11 cellular contexts compared by ENCODE assay signal in the genomic region with DNA sequence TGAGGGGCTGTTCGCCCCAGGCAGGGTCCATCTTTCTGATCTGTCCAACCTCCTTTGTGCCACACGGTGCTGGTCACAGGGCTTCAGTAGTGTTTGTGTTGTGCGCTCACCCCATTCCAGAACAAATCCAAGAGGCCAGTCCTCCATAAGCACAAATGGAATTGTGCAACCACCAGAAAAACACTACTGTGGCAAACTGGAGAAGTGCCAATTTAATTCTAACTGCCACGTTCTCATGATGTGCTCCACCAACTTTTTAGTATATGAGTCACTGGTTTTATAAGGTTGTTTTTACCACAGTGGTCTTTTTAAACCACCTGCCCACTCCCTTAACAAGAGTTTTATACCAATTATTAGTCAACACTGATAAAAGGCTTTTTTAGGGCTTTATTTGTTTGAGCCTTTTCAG.
DNase-seq lines count a peak whose midpoint lies in the region; ATAC-seq and TF ChIP-seq lines count a peak whose summit lies in the region.
"Had no signal": no experiment of that assay in that cellular context is flagged by ENCODE, and none has a peak within 500 bp of the region (broad histone marks: within the 10 kb centered on the region; RNA-seq: fewer than 3 reads in every experiment).

No MANE protein-coding gene starts in this region.

- DNase-seq in Daoy (ENCODE audit: low read depth) (peak; percentile 57), NCI-H1694 treated with DMSO at 0.1 percent for 48 hours (lab: John Stamatoyannopoulos, UW) (peak; percentile 71), cardiac fibroblast (ENCODE audit: low read depth in 2 of 2) (peak; percentile 83 to 87), neural progenitor cell (ENCODE audit: low spot score) (no peak), caudate nucleus (lab: John Stamatoyannopoulos, UW) (no peak)
- no peak for DNase-seq in activated CD4-positive, alpha-beta T cell treated with anti-CD3 and anti-CD28 coated beads, Interleukin-2, amount 10 ng/mL, durations not matched to agents 24 days and 14 days
- no peak for DNase-seq in activated CD8-positive, alpha-beta T cell treated with anti-CD3 and anti-CD28 coated beads, Interleukin-2, amount 10 ng/mL, durations not matched to agents 7 days and 5 days
- DNase-seq: islet precursor cell, WERI-Rb-1 had no signal

- H3K27ac ChIP-seq in neural progenitor cell = no peak overlapping the region
- no peak overlapping the region for H3K27ac ChIP-seq in caudate nucleus (ENCODE audit: low read depth, low read length)
- H3K27ac ChIP-seq: ascending aorta had no signal

- no peaks in the 10 kb centered on the region for H3K27me3 Mint-ChIP-seq in neural progenitor cell (ENCODE audit: insufficient read depth, low read depth)
- H3K27me3 Mint-ChIP-seq in activated CD4-positive, alpha-beta T cell treated with anti-CD3 and anti-CD28 coated beads, Interleukin-2, amount 10 ng/mL, durations not matched to agents 24 days and 14 days = no peaks in the 10 kb centered on the region
- H3K27me3 Mint-ChIP-seq in activated CD8-positive, alpha-beta T cell treated with anti-CD3 and anti-CD28 coated beads, Interleukin-2, amount 10 ng/mL, durations not matched to agents 7 days and 5 days (ENCODE audit: low read depth) = no peaks in the 10 kb centered on the region

- H3K79me2 ChIP-seq in neural progenitor cell (ENCODE audit: low read depth) = no peaks in the 10 kb centered on the region

- intact Hi-C loops in activated CD4-positive, alpha-beta T cell treated with anti-CD3 and anti-CD28 coated beads, Interleukin-2, amount 10 ng/mL, durations not matched to agents 24 days and 14 days (cut with micrococcal nuclease) = no loop called here

- H3K36me3 ChIP-seq in neural progenitor cell = no peaks in the 10 kb centered on the region
- H3K36me3 ChIP-seq: ascending aorta, WERI-Rb-1 had no signal

- H3K27ac Mint-ChIP-seq in neural progenitor cell = peak overlapping the region; percentile 58
- no peak overlapping the region for H3K27ac Mint-ChIP-seq in activated CD4-positive, alpha-beta T cell treated with anti-CD3 and anti-CD28 coated beads, Interleukin-2, amount 10 ng/mL, durations not matched to agents 24 days and 14 days
- H3K27ac Mint-ChIP-seq in activated CD8-positive, alpha-beta T cell treated with anti-CD3 and anti-CD28 coated beads, Interleukin-2, amount 10 ng/mL, durations not matched to agents 7 days and 5 days = no peak overlapping the region

- TF ChIP-seq CTCF in cardiac fibroblast (IDR thresholded peaks at IDR 0.05; ENCODE audit: low read depth, low read length) = no peak
- no peak for TF ChIP-seq CTCF in neural progenitor cell (IDR thresholded peaks at IDR 0.05)

- H3K27me3 ChIP-seq in neural progenitor cell = no peaks in the 10 kb centered on the region
- H3K27me3 ChIP-seq: ascending aorta had no signal

- H3K4me1 Mint-ChIP-seq in neural progenitor cell = peaks cover 33% of the 10 kb centered on the region
- H3K4me1 Mint-ChIP-seq in activated CD4-positive, alpha-beta T cell treated with anti-CD3 and anti-CD28 coated beads, Interleukin-2, amount 10 ng/mL, durations not matched to agents 24 days and 14 days = no peaks in the 10 kb centered on the region
- H3K4me1 Mint-ChIP-seq in activated CD8-positive, alpha-beta T cell treated with anti-CD3 and anti-CD28 coated beads, Interleukin-2, amount 10 ng/mL, durations not matched to agents 7 days and 5 days (ENCODE audit: low read depth) = no peaks in the 10 kb centered on the region

- ATAC-seq in HG02798 (IDR thresholded peaks at IDR 0.05; ENCODE audit: poor library complexity, unreplicated experiment) = no peak
- no peak for ATAC-seq in activated CD8-positive, alpha-beta T cell treated with anti-CD3 and anti-CD28 coated beads, Interleukin-2, amount 10 ng/mL, durations not matched to agents 7 days and 5 days

- H3K9me3 ChIP-seq in neural progenitor cell (ENCODE audit: low read depth) = no peaks in the 10 kb centered on the region
- H3K9me3 ChIP-seq: ascending aorta had no signal

- POLR2A ChIA-PET in activated CD8-positive, alpha-beta T cell treated with anti-CD3 and anti-CD28 coated beads, Interleukin-2, amount 10 ng/mL, durations not matched to agents 7 days and 5 days (lab: Charles Lee) = no interaction called here

- peak overlapping the region; percentile 85 for H2AFZ ChIP-seq in neural progenitor cell (replicated peaks)

- H3K4me2 ChIP-seq in neural progenitor cell = no peak overlapping the region

- no peaks in the 10 kb centered on the region for H3K9me3 Mint-ChIP-seq in neural progenitor cell
- H3K9me3 Mint-ChIP-seq in activated CD4-positive, alpha-beta T cell treated with anti-CD3 and anti-CD28 coated beads, Interleukin-2, amount 10 ng/mL, durations not matched to agents 24 days and 14 days = no peaks in the 10 kb centered on the region
- H3K9me3 Mint-ChIP-seq in activated CD8-positive, alpha-beta T cell treated with anti-CD3 and anti-CD28 coated beads, Interleukin-2, amount 10 ng/mL, durations not matched to agents 7 days and 5 days (ENCODE audit: insufficient read depth) = no peaks in the 10 kb centered on the region

- H3K4me3 ChIP-seq in cardiac fibroblast (replicated peaks in 1 of 2; ENCODE audit: low read depth in 2 of 2, low read length in 2 of 2) (no peak overlapping the region), neural progenitor cell (no peak overlapping the region)
- H3K4me3 ChIP-seq: ascending aorta had no signal

- no peak overlapping the region for H3K9ac ChIP-seq in neural progenitor cell

- CTCF ChIA-PET in activated CD8-positive, alpha-beta T cell treated with anti-CD3 and anti-CD28 coated beads, Interleukin-2, amount 10 ng/mL, durations not matched to agents 7 days and 5 days (lab: Charles Lee) = no interaction called here

- H3K4me3 Mint-ChIP-seq in neural progenitor cell = no peak overlapping the region
- H3K4me3 Mint-ChIP-seq in activated CD4-positive, alpha-beta T cell treated with anti-CD3 and anti-CD28 coated beads, Interleukin-2, amount 10 ng/mL, durations not matched to agents 24 days and 14 days = no peak overlapping the region
- no peak overlapping the region for H3K4me3 Mint-ChIP-seq in activated CD8-positive, alpha-beta T cell treated with anti-CD3 and anti-CD28 coated beads, Interleukin-2, amount 10 ng/mL, durations not matched to agents 7 days and 5 days

- H3K4me1 ChIP-seq in neural progenitor cell = peaks cover 6% of the 10 kb centered on the region
- H3K4me1 ChIP-seq: ascending aorta had no signal

- no peaks in the 10 kb centered on the region for H3K36me3 Mint-ChIP-seq in neural progenitor cell
- no peaks in the 10 kb centered on the region for H3K36me3 Mint-ChIP-seq in activated CD4-positive, alpha-beta T cell treated with anti-CD3 and anti-CD28 coated beads, Interleukin-2, amount 10 ng/mL, durations not matched to agents 24 days and 14 days (ENCODE audit: low read depth)
- H3K36me3 Mint-ChIP-seq in activated CD8-positive, alpha-beta T cell treated with anti-CD3 and anti-CD28 coated beads, Interleukin-2, amount 10 ng/mL, durations not matched to agents 7 days and 5 days (ENCODE audit: low read depth) = no peaks in the 10 kb centered on the region

- H4K20me1 ChIP-seq in neural progenitor cell (ENCODE audit: low read depth) = no peaks in the 10 kb centered on the region

- H3F3A ChIP-seq in neural progenitor cell (ENCODE audit: low read depth) = no peaks in the 10 kb centered on the region

Comparison
In these comparisons a context has a peak if more than half of its experiments do, and no peak if none do; other contexts are left out.
1. DNase-seq: peak in Daoy (single experiment), NCI-H1694 treated with DMSO at 0.1 percent for 48 hours (single experiment) and cardiac fibroblast (2 of 2); none in neural progenitor cell (single experiment), caudate nucleus (0 of 61), activated CD4-positive, alpha-beta T cell treated with anti-CD3 and anti-CD28 coated beads, Interleukin-2, amount 10 ng/mL, durations not matched to agents 24 days and 14 days (single experiment) and activated CD8-positive, alpha-beta T cell treated with anti-CD3 and anti-CD28 coated beads, Interleukin-2, amount 10 ng/mL, durations not matched to agents 7 days and 5 days (single experiment).